Comparison of ENCODE assay signal across 9 cellular contexts in genomic region chr12:50221228-50222008, GRCh38. TPM values are rescaled to one million over a fixed set of nuclear protein-coding genes. Genes with fewer than 3 reads are reported as not detected.
DNase-seq lines count a peak whose midpoint lies in the region; ATAC-seq and TF ChIP-seq lines count a peak whose summit lies in the region.
"Had no signal": no experiment of that assay in that cellular context is flagged by ENCODE, and none has a peak within 500 bp of the region (broad histone marks: within the 10 kb centered on the region; RNA-seq: fewer than 3 reads in every experiment).

No MANE protein-coding gene starts in this region.

- H3K79me2 ChIP-seq in MM.1S (ENCODE audit: low read length) = no peaks in the 10 kb centered on the region

- H3K9ac ChIP-seq in HUES48 (ENCODE audit: low read depth, low read length) (peak overlapping the region; percentile 77), MM.1S (ENCODE audit: low read length) (no peak overlapping the region)

- H3F3A ChIP-seq in MM.1S (ENCODE audit: insufficient read depth, low read length) = peaks cover 7% of the 10 kb centered on the region; the same call in 1 of the 2 replicates

- H3K9me3 ChIP-seq in HUES48 (ENCODE audit: control insufficient read depth, insufficient read depth, low read length) = no peaks in the 10 kb centered on the region
- H3K9me3 ChIP-seq in MM.1S (replicated peaks; ENCODE audit: insufficient read depth, low read length) = no peaks in the 10 kb centered on the region

- H4K20me1 ChIP-seq in MM.1S (ENCODE audit: insufficient read depth, low read length) = no peaks in the 10 kb centered on the region

- TF ChIP-seq CTCF in MM.1S (IDR thresholded peaks at IDR 0.05; ENCODE audit: low read length) = no peak

- H3K4me2 ChIP-seq in MM.1S (ENCODE audit: low read depth, low read length) = no peak overlapping the region

- ATAC-seq in HG03159 (IDR thresholded peaks at IDR 0.05; ENCODE audit: unreplicated experiment) = no peak

- H3K9me2 ChIP-seq in MM.1S (replicated peaks; ENCODE audit: insufficient read depth, low read length) = no peaks in the 10 kb centered on the region

- H2AFZ ChIP-seq in MM.1S (ENCODE audit: low read length) = no peak overlapping the region

- H3K27ac ChIP-seq in HUES48 (ENCODE audit: low read depth, low read length) = peak overlapping the region; percentile 80
- H3K27ac ChIP-seq in MM.1S (ENCODE audit: low read length) = no peak overlapping the region

- H3K36me3 ChIP-seq in HUES48 (ENCODE audit: control insufficient read depth, insufficient read depth, low read length) (no peaks in the 10 kb centered on the region), MM.1S (replicated peaks; ENCODE audit: insufficient read depth, low read length) (no peaks in the 10 kb centered on the region)

- peaks cover 21% of the 10 kb centered on the region for H3K4me1 ChIP-seq in HUES48 (ENCODE audit: control insufficient read depth, insufficient read depth, low read length)
- peaks cover 11% of the 10 kb centered on the region for H3K4me1 ChIP-seq in MM.1S (ENCODE audit: low read length)

- H3K4me3 ChIP-seq in HUES48 (ENCODE audit: low read depth, low read length) (peak overlapping the region; percentile 71), MM.1S (ENCODE audit: low read length) (no peak overlapping the region)

- H3K27me3 ChIP-seq in HUES48 (ENCODE audit: control insufficient read depth, insufficient read depth, low read length) (no peaks in the 10 kb centered on the region), MM.1S (replicated peaks; ENCODE audit: insufficient read depth, low read length) (no peaks in the 10 kb centered on the region)

- DNase-seq in DMS79 (lab: John Stamatoyannopoulos, UW) (peak; percentile 45), RPMI7951 (ENCODE audit: low read depth) (peak; percentile 89), fibroblast of the conjunctiva (ENCODE audit: low read depth) (peak; percentile 97), renal cortical epithelial cell (ENCODE audit: low read depth) (peak; percentile 73), MM.1S (no peak)
- DNase-seq in activated naive CD4-positive, alpha-beta T cell treated with anti-CD3 and anti-CD28 coated beads, Interleukin-2, amount 50 U/mL, for 16 hours = no peak
- DNase-seq: stimulated activated naive B cell treated with anti-CD40 and anti-IgM and Interleukin-4, amounts not matched to agents 10 μg/mL and 1 μg/mL and 100 μg/mL, for 72 hours had no signal

RNA-seq across cellular contexts. Expression of gene CERS5, which starts 54.2 kb away (rescaled TPM):
- total RNA-seq in RPMI7951 (2014; rRNA removed; shearing (Covaris generic)) = 10.2 and 10.9 TPM in 2 replicates
- 55.8 and 63.7 TPM in 2 replicates for total RNA-seq in renal cortical epithelial cell

Comparison
In these comparisons a context has a peak if more than half of its experiments do, and no peak if none do; other contexts are left out.
1. DNase-seq: peak in DMS79 (single experiment), RPMI7951 (single experiment), fibroblast of the conjunctiva (single experiment) and renal cortical epithelial cell (single experiment); none in activated naive CD4-positive, alpha-beta T cell treated with anti-CD3 and anti-CD28 coated beads, Interleukin-2, amount 50 U/mL, for 16 hours (single experiment) and MM.1S (single experiment).